26 cellular contexts compared by ENCODE assay signal in genomic region chr18:67426477-67426876, GRCh38.
"Had no signal": no experiment of that assay in that cellular context is flagged by ENCODE, and none has a peak within 500 bp of the region (broad histone marks: within the 10 kb centered on the region; RNA-seq: fewer than 3 reads in every experiment).

No MANE protein-coding gene starts in this region.

- H3K4me1 ChIP-seq: ascending aorta, breast epithelium, colonic mucosa had no signal

- H3K36me3 ChIP-seq: ascending aorta, breast epithelium, cardiac muscle cell, colonic mucosa had no signal

- H3K9me3 ChIP-seq: ascending aorta, breast epithelium, colonic mucosa had no signal

- DNase-seq: activated CD4-positive, alpha-beta T cell treated with anti-CD3 and anti-CD28 coated beads for 48 hours; activated CD4-positive, alpha-beta T cell treated with anti-CD3 and anti-CD28 coated beads, Interleukin-2, amount 50 U/mL, for 1 hour; activated CD4-positive, alpha-beta T cell treated with anti-CD3 and anti-CD28 coated beads, Interleukin-2, amount 50 U/mL, for 48 hours; activated CD8-positive, alpha-beta memory T cell treated with anti-CD3 and anti-CD28 coated beads for 24 hours; activated CD8-positive, alpha-beta T cell treated with anti-CD3 and anti-CD28 coated beads for 36 hours; activated effector memory CD4-positive, alpha-beta T cell treated with Interleukin-2 at 50 U/mL for 16 hours; activated gamma-delta T cell treated with Interleukin-2 at 50 U/mL for 16 hours; activated naive CD4-positive, alpha-beta T cell treated with Interleukin-2 at 50 U/mL for 16 hours; activated naive CD8-positive, alpha-beta T cell treated with anti-CD3 and anti-CD28 coated beads for 36 hours; activated naive CD8-positive, alpha-beta T cell treated with anti-CD3 and anti-CD28 coated beads, Interleukin-2, amount 50 U/mL, for 24 hours; activated T-cell treated with anti-CD3 and anti-CD28 coated beads, Interleukin-2, amount 50 U/mL, for 4 hours; central memory CD4-positive, alpha-beta T cell; cerebellar nuclear complex; colonic mucosa; dorsolateral prefrontal cortex; effector memory CD4-positive, alpha-beta T cell; endodermal cell; head of caudate nucleus; hippocampal formation; T-helper 9 cell had no signal

- ATAC-seq: esophagus mucosa, WTC11 had no signal

- H3K27ac ChIP-seq: ascending aorta, breast epithelium, cardiac muscle cell, colonic mucosa, dorsolateral prefrontal cortex, VCaP had no signal

- H3K27me3 ChIP-seq: ascending aorta, breast epithelium, cardiac muscle cell, colonic mucosa, dorsolateral prefrontal cortex had no signal

- H3K4me3 ChIP-seq: ascending aorta, breast epithelium, cardiac muscle cell, colonic mucosa, dorsolateral prefrontal cortex had no signal
